In genomic region chr5:95972196-95972595, GRCh38 we compare ENCODE assay signal across 30 cellular contexts.
"Had no signal": no experiment of that assay in that cellular context is flagged by ENCODE, and none has a peak within 500 bp of the region (broad histone marks: within the 10 kb centered on the region; RNA-seq: fewer than 3 reads in every experiment).

No MANE protein-coding gene starts in this region.

- H3K36me3 ChIP-seq: neural progenitor cell, ovary, spleen, stomach, thoracic aorta, thyroid gland, tibial nerve, upper lobe of left lung, vagina had no signal

- H3K27me3 ChIP-seq: neural progenitor cell, ovary, spleen, stomach, thyroid gland, tibial nerve, upper lobe of left lung, vagina had no signal

- H3K4me1 Mint-ChIP-seq: nephron; neural progenitor cell; stimulated activated memory B cell treated with anti-CD40 and anti-IgM and Interleukin-4, amounts not matched to agents 10 μg/mL and 1 μg/mL and 100 μg/mL, for 72 hours had no signal

- ATAC-seq: natural killer cell; psoas muscle; right cardiac atrium; sciatic nerve; stimulated activated memory B cell treated with anti-CD40 and anti-IgM and Interleukin-4, amounts not matched to agents 10 μg/mL and 1 μg/mL and 100 μg/mL, for 72 hours had no signal

- H2AFZ ChIP-seq: neural progenitor cell, parathyroid adenoma had no signal

- H3K4me2 ChIP-seq: neural progenitor cell had no signal

- H3K4me3 ChIP-seq: neural progenitor cell, ovary, psoas muscle, skin epidermis, smooth muscle cell, spleen, stomach, thoracic aorta, thyroid gland, tibial nerve, upper lobe of left lung, vagina had no signal

- H3K9ac ChIP-seq: neural progenitor cell, parathyroid adenoma had no signal

- H3K27me3 Mint-ChIP-seq: progenitor cell of endocrine pancreas; stimulated activated memory B cell treated with anti-CD40 and anti-IgM and Interleukin-4, amounts not matched to agents 10 μg/mL and 1 μg/mL and 100 μg/mL, for 72 hours had no signal

- H3K9me3 ChIP-seq: ovary, psoas muscle, thoracic aorta, thyroid gland, upper lobe of left lung, vagina had no signal

- H3K4me3 Mint-ChIP-seq: natural killer cell; nephron; neural progenitor cell; stimulated activated memory B cell treated with anti-CD40 and anti-IgM and Interleukin-4, amounts not matched to agents 10 μg/mL and 1 μg/mL and 100 μg/mL, for 72 hours; stimulated activated naive CD8-positive, alpha-beta T cell treated with anti-CD3 and anti-CD28 coated beads, Interleukin-15, Interleukin-2, amounts not matched to agents 100 ng/mL and 50 ng/mL, for 24 hours had no signal

- FAIRE-seq: urothelium cell line had no signal

- H3K27ac Mint-ChIP-seq: nephron; neural progenitor cell; progenitor cell of endocrine pancreas; stimulated activated memory B cell treated with anti-CD40 and anti-IgM and Interleukin-4, amounts not matched to agents 10 μg/mL and 1 μg/mL and 100 μg/mL, for 72 hours; stimulated activated naive CD8-positive, alpha-beta T cell treated with anti-CD3 and anti-CD28 coated beads, Interleukin-15, Interleukin-2, amounts not matched to agents 100 ng/mL and 50 ng/mL, for 24 hours had no signal

- H3K79me2 ChIP-seq: parathyroid adenoma had no signal

- H3K9me3 Mint-ChIP-seq: natural killer cell; nephron; stimulated activated naive CD8-positive, alpha-beta T cell treated with anti-CD3 and anti-CD28 coated beads, Interleukin-15, Interleukin-2, amounts not matched to agents 100 ng/mL and 50 ng/mL, for 24 hours had no signal

- H3K36me3 Mint-ChIP-seq: natural killer cell, neural progenitor cell had no signal

- H3K4me1 ChIP-seq: neural progenitor cell, parathyroid adenoma, psoas muscle, spleen, thyroid gland, tibial nerve, upper lobe of left lung, vagina had no signal

- DNase-seq: natural killer cell; occipital lobe; ovary; posterior cingulate gyrus; psoas muscle; right cardiac atrium; spleen; stimulated activated CD4-positive, alpha-beta T cell treated with anti-CD3 and anti-CD28 coated beads, Interleukin-12 subunit alpha, Interleukin-12 subunit beta, amount 100 ng/mL, for 4 hours; stimulated activated CD4-positive, alpha-beta T cell treated with anti-CD3 and anti-CD28 coated beads, Interleukin-1b, Interleukin-23, amount 100 ng/mL, for 48 hours; stimulated activated CD4-positive, alpha-beta T cell treated with anti-CD3 and anti-CD28 coated beads, Interleukin-4, amount 100 ng/mL, for 1 hour; stimulated activated CD4-positive, alpha-beta T cell treated with anti-CD3 and anti-CD28 coated beads, Interleukin-4, amount 100 ng/mL, for 4 hours; stimulated activated CD8-positive, alpha-beta memory T cell treated with anti-CD3 and anti-CD28 coated beads, Interleukin-4, amount 100 ng/mL, for 48 hours; stimulated activated naive CD4-positive, alpha-beta T cell; stomach; trophoblast cell; upper lobe of left lung had no signal

- H3K27ac ChIP-seq: neural progenitor cell, ovary, parathyroid adenoma, psoas muscle, skin epidermis, spleen, stomach, thoracic aorta, thyroid gland, tibial nerve, upper lobe of left lung, vagina had no signal
